Comparison of ENCODE assay signal across 20 cellular contexts in the genomic region with DNA sequence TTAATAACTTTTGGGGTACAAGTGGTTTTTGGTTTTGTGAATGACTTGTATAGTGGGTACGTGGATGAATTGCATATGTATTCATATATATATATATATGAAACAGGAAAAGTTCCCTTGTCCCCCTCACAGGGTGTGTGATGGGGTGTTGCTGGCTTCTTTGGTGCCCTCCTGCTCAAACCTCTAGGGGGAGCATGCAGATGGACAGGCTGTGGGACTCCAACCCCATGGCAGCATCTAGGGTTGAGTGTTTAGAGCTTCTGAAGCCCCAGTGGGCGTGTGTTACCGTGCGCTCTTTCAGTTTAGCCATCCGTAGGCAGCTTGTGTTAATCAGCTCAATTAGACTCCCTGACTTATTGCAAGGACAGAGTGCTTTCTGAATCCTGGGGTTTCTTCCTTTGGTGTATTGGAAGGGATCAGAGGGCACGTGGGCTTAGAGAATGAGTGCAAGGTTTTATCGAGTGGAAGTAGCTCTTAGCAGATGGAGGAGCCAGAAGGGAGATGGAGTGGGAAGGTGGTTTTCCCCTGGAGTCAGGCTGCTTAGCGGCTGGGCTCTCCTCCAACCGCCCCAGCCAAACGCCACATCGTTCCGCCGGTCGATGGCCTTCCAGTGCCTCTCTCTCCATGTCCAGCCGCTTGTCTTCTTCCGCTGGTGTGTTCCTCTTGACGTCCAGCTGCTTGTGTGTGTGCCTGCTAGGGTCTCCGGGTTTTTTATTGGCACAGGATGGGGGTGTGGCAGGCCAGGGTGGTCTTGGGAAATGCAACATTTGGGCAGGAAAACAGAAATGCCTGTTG.
DNase-seq lines count a peak whose midpoint lies in the region; ATAC-seq and TF ChIP-seq lines count a peak whose summit lies in the region.
"Had no signal": no experiment of that assay in that cellular context is flagged by ENCODE, and none has a peak within 500 bp of the region (broad histone marks: within the 10 kb centered on the region; RNA-seq: fewer than 3 reads in every experiment).

No MANE protein-coding gene starts in this region.

- no peaks in the 10 kb centered on the region for H3K4me1 Mint-ChIP-seq in activated naive CD4-positive, alpha-beta T cell treated with anti-CD3 and anti-CD28 coated beads, Interleukin-2, amount 50 U/mL, for 24 hours
- H3K4me1 Mint-ChIP-seq in activated naive CD4-positive, alpha-beta T cell treated with anti-CD3 and anti-CD28 coated beads, Interleukin-2, amount 10 ng/mL, durations not matched to agents 7 days and 5 days: no peaks in the 10 kb centered on the region

- H3K4me3 Mint-ChIP-seq in activated naive CD4-positive, alpha-beta T cell treated with anti-CD3 and anti-CD28 coated beads, Interleukin-2, amount 50 U/mL, for 24 hours: no peak overlapping the region
- H3K4me3 Mint-ChIP-seq in activated naive CD4-positive, alpha-beta T cell treated with anti-CD3 and anti-CD28 coated beads, Interleukin-2, amount 10 ng/mL, durations not matched to agents 7 days and 5 days: no peak overlapping the region

- H3K36me3 ChIP-seq in brain microvascular endothelial cell (replicated peaks): no peaks in the 10 kb centered on the region
- H3K36me3 ChIP-seq: adrenal gland, cardiac muscle cell, left ventricle myocardium inferior, sigmoid colon, upper lobe of left lung had no signal

- H3K27ac ChIP-seq in brain microvascular endothelial cell: no peak overlapping the region
- H3K27ac ChIP-seq: adrenal gland, cardiac muscle cell, dorsolateral prefrontal cortex, left ventricle myocardium inferior, sigmoid colon, upper lobe of left lung, VCaP had no signal

- peak; percentile 47 for TF ChIP-seq CTCF in brain microvascular endothelial cell (IDR thresholded peaks at IDR 0.05; ENCODE audit: low read depth, low read length, missing control alignments)

- H3K27me3 ChIP-seq in brain microvascular endothelial cell (replicated peaks): no peaks in the 10 kb centered on the region
- H3K27me3 ChIP-seq: adrenal gland, cardiac muscle cell, dorsolateral prefrontal cortex, sigmoid colon, upper lobe of left lung had no signal

- CTCF ChIA-PET in activated naive CD4-positive, alpha-beta T cell treated with anti-CD3 and anti-CD28 coated beads, Interleukin-2, amount 10 ng/mL, durations not matched to agents 7 days and 5 days (lab: Charles Lee): no interaction called here

- DNase-seq in activated naive CD4-positive, alpha-beta T cell treated with anti-CD3 and anti-CD28 coated beads, Interleukin-2, amount 10 ng/mL, durations not matched to agents 7 days and 5 days: no peak
- DNase-seq in HT-29 (ENCODE audit: low spot score): peak; percentile 36
- DNase-seq in brain microvascular endothelial cell: no peak
- DNase-seq in middle frontal gyrus (ENCODE audit: extremely low spot score, low spot score): no peak
- DNase-seq in NCI-H345 (lab: John Stamatoyannopoulos, UW): no peak
- no peak for DNase-seq in glomerular visceral epithelial cell (ENCODE audit: extremely low spot score)
- DNase-seq: adrenal gland; COR-L47; dorsolateral prefrontal cortex; left ventricle myocardium inferior; NCI-H1417 treated with DMSO at 0.1 percent for 48 hours; NCI-H2227 treated with DMSO at 0.1 percent for 48 hours; NK-92 treated with Interleukin-12 subunit alpha and Interleukin-12 subunit beta, amount 100 ng/mL, for 24 hours; sigmoid colon; stimulated activated naive CD8-positive, alpha-beta T cell treated with anti-CD3 and anti-CD28 coated beads, Interleukin-15, Interleukin-2, amounts not matched to agents 100 U/mL and 50 U/mL, for 24 hours had no signal

- no peak for ATAC-seq in GM19463 (IDR thresholded peaks at IDR 0.05; ENCODE audit: unreplicated experiment)
- ATAC-seq: stimulated activated naive CD8-positive, alpha-beta T cell treated with anti-CD3 and anti-CD28 coated beads, Interleukin-15, Interleukin-2, amounts not matched to agents 100 U/mL and 50 U/mL, for 24 hours had no signal

- H3K36me3 Mint-ChIP-seq in activated naive CD4-positive, alpha-beta T cell treated with anti-CD3 and anti-CD28 coated beads, Interleukin-2, amount 50 U/mL, for 24 hours: no peaks in the 10 kb centered on the region
- H3K36me3 Mint-ChIP-seq in activated naive CD4-positive, alpha-beta T cell treated with anti-CD3 and anti-CD28 coated beads, Interleukin-2, amount 10 ng/mL, durations not matched to agents 7 days and 5 days: no peaks in the 10 kb centered on the region

- in situ Hi-C loops in brain microvascular endothelial cell (cut with HindIII; ENCODE audit: low pct_ligation_motif_present, low sequenced_read_pairs): no loop called here

- peaks cover 1% of the 10 kb centered on the region for H3K27me3 Mint-ChIP-seq in activated naive CD4-positive, alpha-beta T cell treated with anti-CD3 and anti-CD28 coated beads, Interleukin-2, amount 50 U/mL, for 24 hours
- peaks cover 4% of the 10 kb centered on the region for H3K27me3 Mint-ChIP-seq in activated naive CD4-positive, alpha-beta T cell treated with anti-CD3 and anti-CD28 coated beads, Interleukin-2, amount 10 ng/mL, durations not matched to agents 7 days and 5 days

- no peak overlapping the region for H3K4me3 ChIP-seq in brain microvascular endothelial cell (ENCODE audit: low read depth, low read length)
- H3K4me3 ChIP-seq: adrenal gland, cardiac muscle cell, dorsolateral prefrontal cortex, left ventricle myocardium inferior, sigmoid colon, upper lobe of left lung had no signal

- H3K27ac Mint-ChIP-seq in activated naive CD4-positive, alpha-beta T cell treated with anti-CD3 and anti-CD28 coated beads, Interleukin-2, amount 50 U/mL, for 24 hours: peak overlapping the region; percentile 43
- H3K27ac Mint-ChIP-seq in activated naive CD4-positive, alpha-beta T cell treated with anti-CD3 and anti-CD28 coated beads, Interleukin-2, amount 10 ng/mL, durations not matched to agents 7 days and 5 days: no peak overlapping the region

- no peaks in the 10 kb centered on the region for H3K9me3 Mint-ChIP-seq in activated naive CD4-positive, alpha-beta T cell treated with anti-CD3 and anti-CD28 coated beads, Interleukin-2, amount 50 U/mL, for 24 hours
- no peaks in the 10 kb centered on the region for H3K9me3 Mint-ChIP-seq in activated naive CD4-positive, alpha-beta T cell treated with anti-CD3 and anti-CD28 coated beads, Interleukin-2, amount 10 ng/mL, durations not matched to agents 7 days and 5 days
